ENCODE assay signal across 19 cellular contexts in genomic region chr18:73679941-73680700, GRCh38.
DNase-seq lines count a peak whose midpoint lies in the region; ATAC-seq and TF ChIP-seq lines count a peak whose summit lies in the region.
"Had no signal": no experiment of that assay in that cellular context is flagged by ENCODE, and none has a peak within 500 bp of the region (broad histone marks: within the 10 kb centered on the region; RNA-seq: fewer than 3 reads in every experiment).

No MANE protein-coding gene starts in this region.

- no peak for DNase-seq in stimulated activated naive CD8-positive, alpha-beta T cell treated with anti-CD3 and anti-CD28 coated beads, Interleukin-15, Interleukin-2, amounts not matched to agents 100 U/mL and 50 U/mL, for 24 hours
- no peak for DNase-seq in stimulated activated naive CD8-positive, alpha-beta T cell treated with anti-CD3 and anti-CD28 coated beads, Interleukin-15, amount 100 ng/mL, for 72 hours
- no peak for DNase-seq in RWPE2 (ENCODE audit: low spot score)
- DNase-seq in fibroblast of mammary gland (ENCODE audit: low read depth), result peak; percentile 48
- DNase-seq in NCI-H82 treated with DMSO at 0.1 percent for 48 hours (lab: John Stamatoyannopoulos, UW; ENCODE audit: unreplicated experiment), result no peak
- no peak for DNase-seq in esophagus muscularis mucosa (ENCODE audit: extremely low spot score)
- no peak for DNase-seq in transverse colon
- DNase-seq: activated B cell treated with CpG ODN at 0.5 μM for 24 hours; activated effector memory CD4-positive, alpha-beta T cell treated with anti-CD3 and anti-CD28 coated beads, Interleukin-2, amount 50 U/mL, for 16 hours; CD4-positive, alpha-beta memory T cell; DMS79 treated with DMSO at 0.1 percent for 48 hours; mesendoderm; NCI-H2107; NCI-H526 treated with DMSO at 0.1 percent for 48 hours; RPMI8226 had no signal

- H3K27ac Mint-ChIP-seq in stimulated activated naive CD8-positive, alpha-beta T cell treated with anti-CD3 and anti-CD28 coated beads, Interleukin-15, amount 100 ng/mL, for 72 hours, result no peak overlapping the region
- H3K27ac Mint-ChIP-seq: activated B cell treated with CpG ODN at 0.5 μM for 24 hours; CD4-positive, alpha-beta memory T cell; dendritic cell treated with granulocyte-macrophage colony-stimulating factor and Interleukin-4, amounts not matched to agents 40 ng/mL and 50 ng/mL, for 4 days; stimulated activated naive CD8-positive, alpha-beta T cell treated with anti-CD3 and anti-CD28 coated beads, Interleukin-15, Interleukin-2, amounts not matched to agents 100 ng/mL and 50 ng/mL, for 24 hours had no signal

- no peak for TF ChIP-seq EP300 in esophagus muscularis mucosa (IDR thresholded peaks at IDR 0.05)
- no peak for TF ChIP-seq EP300 in transverse colon (IDR thresholded peaks at IDR 0.05; ENCODE audit: low read depth)

- in situ Hi-C loops in transverse colon (cut with MboI; ENCODE audit: low pct_ligation_motif_present in 1 of 4, low pct_unique_long_range_greater_than_20kb in 1 of 4, low sequenced_read_pairs in 3 of 4), result no loop called here

- H3K27me3 Mint-ChIP-seq in stimulated activated naive CD8-positive, alpha-beta T cell treated with anti-CD3 and anti-CD28 coated beads, Interleukin-15, amount 100 ng/mL, for 72 hours, result no peaks in the 10 kb centered on the region
- H3K27me3 Mint-ChIP-seq: activated B cell treated with CpG ODN at 0.5 μM for 24 hours; CD4-positive, alpha-beta memory T cell; dendritic cell treated with granulocyte-macrophage colony-stimulating factor and Interleukin-4, amounts not matched to agents 40 ng/mL and 50 ng/mL, for 4 days; stimulated activated naive CD8-positive, alpha-beta T cell treated with anti-CD3 and anti-CD28 coated beads, Interleukin-15, Interleukin-2, amounts not matched to agents 100 ng/mL and 50 ng/mL, for 24 hours had no signal

- no peaks in the 10 kb centered on the region for H3K9me3 Mint-ChIP-seq in stimulated activated naive CD8-positive, alpha-beta T cell treated with anti-CD3 and anti-CD28 coated beads, Interleukin-15, amount 100 ng/mL, for 72 hours
- H3K9me3 Mint-ChIP-seq: activated B cell treated with CpG ODN at 0.5 μM for 24 hours; dendritic cell treated with granulocyte-macrophage colony-stimulating factor and Interleukin-4, amounts not matched to agents 40 ng/mL and 50 ng/mL, for 4 days; neural crest cell had no signal

- no peak overlapping the region for H3K4me3 Mint-ChIP-seq in stimulated activated naive CD8-positive, alpha-beta T cell treated with anti-CD3 and anti-CD28 coated beads, Interleukin-15, amount 100 ng/mL, for 72 hours
- H3K4me3 Mint-ChIP-seq: activated B cell treated with CpG ODN at 0.5 μM for 24 hours; CD4-positive, alpha-beta memory T cell; dendritic cell treated with granulocyte-macrophage colony-stimulating factor and Interleukin-4, amounts not matched to agents 40 ng/mL and 50 ng/mL, for 4 days; neural crest cell; stimulated activated naive CD8-positive, alpha-beta T cell treated with anti-CD3 and anti-CD28 coated beads, Interleukin-15, Interleukin-2, amounts not matched to agents 100 ng/mL and 50 ng/mL, for 24 hours had no signal

- H3K4me1 Mint-ChIP-seq in stimulated activated naive CD8-positive, alpha-beta T cell treated with anti-CD3 and anti-CD28 coated beads, Interleukin-15, amount 100 ng/mL, for 72 hours, result no peaks in the 10 kb centered on the region
- H3K4me1 Mint-ChIP-seq: activated B cell treated with CpG ODN at 0.5 μM for 24 hours; CD4-positive, alpha-beta memory T cell; neural crest cell had no signal

- H3K27me3 ChIP-seq in RWPE2 (ENCODE audit: insufficient read depth, poor library complexity, severe bottlenecking) (no peaks in the 10 kb centered on the region), esophagus muscularis mucosa (no peaks in the 10 kb centered on the region), transverse colon (no peaks in the 10 kb centered on the region)

- H3K36me3 ChIP-seq in RWPE2 (ENCODE audit: low read depth) (no peaks in the 10 kb centered on the region), esophagus muscularis mucosa (no peaks in the 10 kb centered on the region), transverse colon (no peaks in the 10 kb centered on the region)

- peak overlapping the region; percentile 86 for H3K27ac ChIP-seq in RWPE2 (ENCODE audit: poor library complexity, severe bottlenecking)
- H3K27ac ChIP-seq in esophagus muscularis mucosa (replicated peaks in 1 of 4), result no peak overlapping the region
- H3K27ac ChIP-seq in transverse colon, result no peak overlapping the region

- TF ChIP-seq POLR2A in esophagus muscularis mucosa (IDR thresholded peaks at IDR 0.05; ENCODE audit: low read depth) (no peak), transverse colon (IDR thresholded peaks at IDR 0.05) (no peak)

- intact Hi-C loops in esophagus muscularis mucosa (cut with DNase I) (no loop called here), transverse colon (cut with DNase I; ENCODE audit: low total_unique reads) (no loop called here)

- peak; percentile 57 for ATAC-seq in stimulated activated naive CD8-positive, alpha-beta T cell treated with anti-CD3 and anti-CD28 coated beads, Interleukin-15, Interleukin-2, amounts not matched to agents 100 U/mL and 50 U/mL, for 24 hours
- ATAC-seq in stimulated activated naive CD8-positive, alpha-beta T cell treated with anti-CD3 and anti-CD28 coated beads, Interleukin-15, amount 100 ng/mL, for 72 hours, result no peak
- ATAC-seq in RWPE2 (ENCODE audit: low read depth) (peak; percentile 90), HG03378 (IDR thresholded peaks at IDR 0.05; ENCODE audit: unreplicated experiment) (no peak)

- TF ChIP-seq CTCF in RWPE2 (IDR thresholded peaks at IDR 0.05; ENCODE audit: poor library complexity, severe bottlenecking), result no peak
- TF ChIP-seq CTCF in fibroblast of mammary gland (conservative IDR thresholded peaks at IDR 0.05; ENCODE audit: control insufficient read depth, insufficient read depth, low read depth, low read length), result no peak
- TF ChIP-seq CTCF in esophagus muscularis mucosa (IDR thresholded peaks at IDR 0.05), result no peak
- TF ChIP-seq CTCF in transverse colon (IDR thresholded peaks at IDR 0.05), result no peak

- H3K4me3 ChIP-seq in RWPE2 (ENCODE audit: severe bottlenecking), result no peak overlapping the region
- no peak overlapping the region for H3K4me3 ChIP-seq in fibroblast of mammary gland (ENCODE audit: control insufficient read depth, low read depth, low read length)
- no peak overlapping the region for H3K4me3 ChIP-seq in esophagus muscularis mucosa
- no peak overlapping the region for H3K4me3 ChIP-seq in transverse colon

- H3K4me1 ChIP-seq in RWPE2 (ENCODE audit: insufficient read depth, poor library complexity, severe bottlenecking) (peaks cover 47% of the 10 kb centered on the region), esophagus muscularis mucosa (no peaks in the 10 kb centered on the region), transverse colon (no peaks in the 10 kb centered on the region)

- 64% methylated on average over 8 of the region's 8 CpGs for WGBS in esophagus muscularis mucosa
- 73 to 81% methylated on average over 8 of the region's 8 CpGs for WGBS in transverse colon (ENCODE audit: low coverage in 1 of 2), 2 donors

- H3K9me3 ChIP-seq in RWPE2 (ENCODE audit: severe bottlenecking) (no peaks in the 10 kb centered on the region), esophagus muscularis mucosa (no peaks in the 10 kb centered on the region), transverse colon (no peaks in the 10 kb centered on the region)

Comparison
In these comparisons a context has a peak if more than half of its experiments do, and no peak if none do; other contexts are left out.
1. ATAC-seq: peak in stimulated activated naive CD8-positive, alpha-beta T cell treated with anti-CD3 and anti-CD28 coated beads, Interleukin-15, Interleukin-2, amounts not matched to agents 100 U/mL and 50 U/mL, for 24 hours (single experiment) and RWPE2 (single experiment); none in stimulated activated naive CD8-positive, alpha-beta T cell treated with anti-CD3 and anti-CD28 coated beads, Interleukin-15, amount 100 ng/mL, for 72 hours (single experiment) and HG03378 (single experiment).